21 cellular contexts compared by ENCODE assay signal in the genomic region with DNA sequence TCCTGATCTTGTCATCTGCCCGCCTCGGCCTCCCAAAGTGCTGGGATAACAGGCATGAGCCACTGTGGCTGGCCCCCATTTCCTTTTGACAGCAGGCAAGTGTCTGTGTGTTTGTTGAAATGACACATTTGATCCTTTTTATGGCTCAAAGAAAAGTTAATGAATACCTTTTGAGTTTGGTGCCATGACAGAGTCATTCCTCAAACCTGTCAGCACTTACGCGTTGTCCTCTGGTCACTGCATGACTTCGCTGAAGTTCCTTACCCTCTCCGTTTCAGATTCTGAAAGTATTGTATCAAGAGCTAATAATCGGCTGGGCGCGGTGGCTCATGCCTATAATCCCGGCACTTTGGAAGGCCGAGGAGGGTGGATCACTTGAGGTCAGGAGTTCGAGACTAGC. TPM values are rescaled to one million over a fixed set of nuclear protein-coding genes. Genes with fewer than 3 reads are reported as not detected.
DNase-seq lines count a peak whose midpoint lies in the region; ATAC-seq and FAIRE-seq lines count a peak whose summit lies in the region.
"Had no signal": no experiment of that assay in that cellular context is flagged by ENCODE, and none has a peak within 500 bp of the region (broad histone marks: within the 10 kb centered on the region; RNA-seq: fewer than 3 reads in every experiment).

No MANE protein-coding gene starts in this region.

- no peak overlapping the region for H3K4me3 Mint-ChIP-seq in activated naive CD8-positive, alpha-beta T cell
- no peak overlapping the region for H3K4me3 Mint-ChIP-seq in activated naive CD8-positive, alpha-beta T cell treated with anti-CD3 and anti-CD28 coated beads, Interleukin-2, amount 50 U/mL, for 24 hours
- H3K4me3 Mint-ChIP-seq: CD4-positive, alpha-beta memory T cell; GM23338; H9 had no signal

- WGBS in GM23248 (ENCODE audit: low coverage in 1 of 2, low lambda C conversion rate in 2 of 2, missing lambda C conversion rate in 2 of 2), 2 experiments = 96 to 97% methylated on average over 12 of the region's 12 CpGs

- no peaks in the 10 kb centered on the region for H3K4me1 ChIP-seq in GM23248 (ENCODE audit: insufficient read depth)
- H3K4me1 ChIP-seq: A549 had no signal

- in situ Hi-C loops in GM23248 (cut with MboI) = no loop called here

- H3F3A ChIP-seq in GM23248 (ENCODE audit: insufficient read depth) = no peaks in the 10 kb centered on the region

- FAIRE-seq in RCC 7860 (lab: Jason Lieb, UNC) = peak; percentile 66
- FAIRE-seq in urothelium cell line (lab: Jason Lieb, UNC) = peak; percentile 40
- FAIRE-seq: A549, G401.6, GM12892, GM19239 had no signal

- no peak overlapping the region for H3K4me3 ChIP-seq in GM23248
- H3K4me3 ChIP-seq: A549, GM23338 had no signal

- H3K79me2 ChIP-seq in GM23248 (ENCODE audit: insufficient read depth) = 0 out of 2 replicates have a peak, but pooled peaks cover 12% of the 10 kb centered on the region

- H4K20me1 ChIP-seq in GM23248 (ENCODE audit: insufficient read depth) = no peaks in the 10 kb centered on the region

- H3K27ac Mint-ChIP-seq in activated naive CD8-positive, alpha-beta T cell = peak overlapping the region; percentile 16
- no peak overlapping the region for H3K27ac Mint-ChIP-seq in activated naive CD8-positive, alpha-beta T cell treated with anti-CD3 and anti-CD28 coated beads, Interleukin-2, amount 50 U/mL, for 24 hours
- H3K27ac Mint-ChIP-seq: CD4-positive, alpha-beta memory T cell; GM23338; H9 had no signal

- H2AFZ ChIP-seq in GM23248 = no peak overlapping the region
- H2AFZ ChIP-seq: GM23338 had no signal

- H3K4me1 Mint-ChIP-seq in activated naive CD8-positive, alpha-beta T cell (ENCODE audit: low read depth) = no peaks in the 10 kb centered on the region
- H3K4me1 Mint-ChIP-seq in activated naive CD8-positive, alpha-beta T cell treated with anti-CD3 and anti-CD28 coated beads, Interleukin-2, amount 50 U/mL, for 24 hours = no peaks in the 10 kb centered on the region
- H3K4me1 Mint-ChIP-seq: GM23338, H9 had no signal

- no peak overlapping the region for H3K9ac ChIP-seq in GM23248

- H3K4me2 ChIP-seq in GM23248 (ENCODE audit: unreplicated experiment) = no peak overlapping the region
- H3K4me2 ChIP-seq: A549, GM23338 had no signal

- no peak overlapping the region for H3K27ac ChIP-seq in GM23248
- H3K27ac ChIP-seq: A549 had no signal

- peaks cover 29% of the 10 kb centered on the region for H3K36me3 Mint-ChIP-seq in activated naive CD8-positive, alpha-beta T cell
- peaks cover 64% of the 10 kb centered on the region for H3K36me3 Mint-ChIP-seq in activated naive CD8-positive, alpha-beta T cell treated with anti-CD3 and anti-CD28 coated beads, Interleukin-2, amount 50 U/mL, for 24 hours (ENCODE audit: low read depth)

- DNase-seq in activated naive CD8-positive, alpha-beta T cell treated with anti-CD3 and anti-CD28 coated beads, Interleukin-2, amount 50 U/mL, for 24 hours = no peak
- peak; percentile 64 for DNase-seq in RCC 7860 (ENCODE audit: low spot score)
- no peak for DNase-seq in left colon
- no peak for DNase-seq in urothelium cell line (ENCODE audit: low spot score)
- DNase-seq in NCI-H226 = no peak
- no peak for DNase-seq in GM23248
- DNase-seq in activated CD4-positive, alpha-beta T cell treated with anti-CD3 and anti-CD28 coated beads for 4 hours = no peak
- DNase-seq: 8988T; C1 segment of cervical spinal cord; CD4-positive, alpha-beta memory T cell; COR-L47; DMS153; DND-41; H9 had no signal

- intact Hi-C loops in left colon (cut with DNase I, micrococcal nuclease) = no loop called here

- H3K9me3 Mint-ChIP-seq in activated naive CD8-positive, alpha-beta T cell (ENCODE audit: low read depth) = peaks cover 8% of the 10 kb centered on the region
- H3K9me3 Mint-ChIP-seq in activated naive CD8-positive, alpha-beta T cell treated with anti-CD3 and anti-CD28 coated beads, Interleukin-2, amount 50 U/mL, for 24 hours = peaks cover 13% of the 10 kb centered on the region
- H3K9me3 Mint-ChIP-seq: GM23338 had no signal

- no peaks in the 10 kb centered on the region for H3K27me3 Mint-ChIP-seq in activated naive CD8-positive, alpha-beta T cell
- H3K27me3 Mint-ChIP-seq in activated naive CD8-positive, alpha-beta T cell treated with anti-CD3 and anti-CD28 coated beads, Interleukin-2, amount 50 U/mL, for 24 hours = no peaks in the 10 kb centered on the region
- H3K27me3 Mint-ChIP-seq: CD4-positive, alpha-beta memory T cell had no signal

- H3K36me3 ChIP-seq in GM23248 (ENCODE audit: low read depth) = peaks cover 63% of the 10 kb centered on the region

- no peaks in the 10 kb centered on the region for H3K27me3 ChIP-seq in GM23248 (replicated peaks; ENCODE audit: insufficient read depth)

- ATAC-seq in activated naive CD8-positive, alpha-beta T cell treated with anti-CD3 and anti-CD28 coated beads, Interleukin-2, amount 50 U/mL, for 24 hours = no peak
- ATAC-seq in left colon = peak; percentile 27
- ATAC-seq: A549, GM23338, HCT116 had no signal

- no peaks in the 10 kb centered on the region for H3K9me2 ChIP-seq in GM23248 (ENCODE audit: insufficient read depth)

- H3K9me3 ChIP-seq in GM23248 (ENCODE audit: low read depth) = no peaks in the 10 kb centered on the region

RNA-seq across cellular contexts. Expression of gene NEMF, which starts 32.4 kb away (rescaled TPM):
- 10 to 100 TPM; 53.2 to 62.1 TPM for total RNA-seq in left colon
- 31.9 and 56.5 TPM in 2 replicates for total RNA-seq in GM23248 (2014; rRNA removed; shearing (Covaris generic))
- polyA plus RNA-seq in GM23248 (2016; fragmentation: Nextera tagmentation; extraction: Ambion mirVana) = 55.2 and 65.9 TPM in 2 replicates

RNA-seq across cellular contexts. Expression of gene KLHDC2, which starts 52.2 kb away (rescaled TPM):
- 10 to 100 TPM; 70.6 to 71.3 TPM for total RNA-seq in left colon
- 73.9 and 82.8 TPM in 2 replicates for total RNA-seq in GM23248 (2014; rRNA removed; shearing (Covaris generic))
- 84.9 and 85.7 TPM in 2 replicates for polyA plus RNA-seq in GM23248 (2016; fragmentation: Nextera tagmentation; extraction: Ambion mirVana)
